Comparison of ENCODE assay signal across 7 cellular contexts in the genomic region with DNA sequence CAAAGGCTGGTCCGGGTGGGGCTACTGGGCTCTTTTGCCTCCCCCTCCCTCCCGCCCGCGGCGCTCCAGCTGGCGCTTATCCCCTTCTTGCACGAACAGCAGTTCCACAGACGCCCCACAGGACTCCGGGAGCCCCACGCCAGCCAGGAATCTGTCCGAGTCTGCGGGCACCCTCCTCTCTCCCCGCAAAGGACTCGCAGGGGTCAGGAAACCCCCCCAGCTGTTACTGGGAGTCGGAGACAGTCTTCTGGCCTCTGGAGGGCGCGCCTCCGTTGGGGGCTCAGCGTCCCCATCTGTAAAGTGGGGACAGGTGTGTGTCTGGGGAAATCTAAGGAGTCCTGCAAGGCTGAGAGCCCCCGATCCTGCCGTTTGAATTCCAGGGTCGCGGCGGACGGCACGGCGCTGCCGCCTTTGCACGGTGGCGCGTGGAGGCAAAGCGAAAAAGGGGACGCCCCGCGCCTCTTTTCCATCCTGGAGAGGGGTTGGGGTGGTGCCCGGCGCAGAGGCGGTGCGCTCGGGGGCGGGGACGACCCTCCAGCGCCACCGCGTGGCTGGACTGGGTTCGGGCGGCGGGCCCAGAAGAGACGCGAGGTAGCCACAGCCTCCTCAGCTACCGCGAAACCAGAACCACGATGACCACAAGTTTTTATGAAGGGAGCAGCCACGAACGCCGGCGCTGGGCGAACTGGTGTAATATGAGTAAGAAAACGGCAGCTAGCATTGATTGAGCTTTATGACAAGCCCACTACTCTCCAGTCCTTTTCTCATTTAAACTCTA. TPM values are rescaled to one million over a fixed set of nuclear protein-coding genes. Genes with fewer than 3 reads are reported as not detected.
DNase-seq lines count a peak whose midpoint lies in the region; ATAC-seq lines count a peak whose summit lies in the region.

No MANE protein-coding gene starts in this region.

- ATAC-seq in GM18498 (IDR thresholded peaks at IDR 0.05; ENCODE audit: unreplicated experiment) (peak; percentile 94), HG02970 (IDR thresholded peaks at IDR 0.05; ENCODE audit: low FRiP score, unreplicated experiment) (peak; percentile 67), left colon (peak; percentile 96)

- intact Hi-C loops in left colon (cut with DNase I, micrococcal nuclease), result loop anchor here in 1 of 2 donors (1.0 kb wide), 1 partner anchor 63 kb away; no protein-coding TSS in a partner anchor

- DNase-seq in NCI-H2227 (lab: John Stamatoyannopoulos, UW; ENCODE audit: unreplicated experiment) (peak; percentile 75), cerebellum (ENCODE audit: low spot score) (peak; percentile 93), left colon (peak; percentile 63 to 86)
- DNase-seq in activated CD4-positive, CD25-positive, alpha-beta regulatory T cell treated with anti-CD3 and anti-CD28 coated beads, Interleukin-2, amount 50 U/mL, for 72 hours, result peak; percentile 94
- peak; percentile 61 to 81 (median 71) for DNase-seq in stimulated activated CD4-positive, alpha-beta T cell treated with anti-CD3 and anti-CD28 coated beads, Interleukin-1b, Interleukin-23, amount 100 ng/mL, for 24 hours (ENCODE audit: low read depth in 4 of 4, low spot score in 1 of 4)

RNA-seq across cellular contexts. Expression of a gene that starts 2.8 kb away (rescaled TPM):
- total RNA-seq in cerebellum (2.3 TPM), left colon (under 1 TPM in 1 of 2 donors, not detected in 1; 0.25 TPM)

RNA-seq across cellular contexts. Expression of a gene that starts 24.4 kb away (rescaled TPM):
- total RNA-seq in cerebellum (79.3 TPM), left colon (100 to 1,000 TPM; 200 to 205 TPM)

RNA-seq across cellular contexts. Expression of a gene that starts 29.8 kb away (rescaled TPM):
- total RNA-seq in cerebellum, result 13.0 TPM
- 10 to 100 TPM; 26.0 to 33.3 TPM for total RNA-seq in left colon

Comparison
In these comparisons a context has a peak if more than half of its experiments do, and no peak if none do; other contexts are left out.
1. Peak in every context shown above with its lines: DNase-seq and ATAC-seq.